In the genomic region with DNA sequence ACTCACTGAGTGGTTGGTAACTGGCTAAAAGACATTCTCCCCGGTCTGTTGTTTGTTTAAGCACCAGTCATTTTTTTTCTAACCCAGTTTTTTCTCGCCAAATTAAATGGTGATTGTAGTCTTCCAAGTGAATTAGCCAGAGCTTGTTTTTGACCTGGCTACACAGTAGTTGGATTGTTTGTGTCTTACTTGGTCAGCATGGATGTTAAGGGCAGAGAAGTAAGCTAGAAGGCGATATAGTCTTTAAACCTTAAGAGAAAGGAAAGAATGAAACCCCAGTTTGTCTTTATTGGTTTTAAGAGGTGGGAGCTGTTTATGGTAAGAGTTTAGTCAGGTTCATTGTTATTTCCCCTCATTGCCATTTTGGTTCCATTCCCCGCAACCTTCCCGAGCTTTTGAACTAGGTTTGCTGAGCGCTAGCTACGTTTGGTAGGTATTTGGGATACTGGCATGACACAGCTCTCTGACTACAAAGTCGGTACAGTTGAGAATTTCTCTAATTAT, we compare ENCODE assay signal across 2 cellular contexts.
TF ChIP-seq lines count a peak whose summit lies in the region.

No MANE protein-coding gene starts in this region.

TF ChIP-seq in GM23338, 12 proteins besides CTCF, POLR2A, EP300 and RAD21:
- TF ChIP-seq, protein P1, sequence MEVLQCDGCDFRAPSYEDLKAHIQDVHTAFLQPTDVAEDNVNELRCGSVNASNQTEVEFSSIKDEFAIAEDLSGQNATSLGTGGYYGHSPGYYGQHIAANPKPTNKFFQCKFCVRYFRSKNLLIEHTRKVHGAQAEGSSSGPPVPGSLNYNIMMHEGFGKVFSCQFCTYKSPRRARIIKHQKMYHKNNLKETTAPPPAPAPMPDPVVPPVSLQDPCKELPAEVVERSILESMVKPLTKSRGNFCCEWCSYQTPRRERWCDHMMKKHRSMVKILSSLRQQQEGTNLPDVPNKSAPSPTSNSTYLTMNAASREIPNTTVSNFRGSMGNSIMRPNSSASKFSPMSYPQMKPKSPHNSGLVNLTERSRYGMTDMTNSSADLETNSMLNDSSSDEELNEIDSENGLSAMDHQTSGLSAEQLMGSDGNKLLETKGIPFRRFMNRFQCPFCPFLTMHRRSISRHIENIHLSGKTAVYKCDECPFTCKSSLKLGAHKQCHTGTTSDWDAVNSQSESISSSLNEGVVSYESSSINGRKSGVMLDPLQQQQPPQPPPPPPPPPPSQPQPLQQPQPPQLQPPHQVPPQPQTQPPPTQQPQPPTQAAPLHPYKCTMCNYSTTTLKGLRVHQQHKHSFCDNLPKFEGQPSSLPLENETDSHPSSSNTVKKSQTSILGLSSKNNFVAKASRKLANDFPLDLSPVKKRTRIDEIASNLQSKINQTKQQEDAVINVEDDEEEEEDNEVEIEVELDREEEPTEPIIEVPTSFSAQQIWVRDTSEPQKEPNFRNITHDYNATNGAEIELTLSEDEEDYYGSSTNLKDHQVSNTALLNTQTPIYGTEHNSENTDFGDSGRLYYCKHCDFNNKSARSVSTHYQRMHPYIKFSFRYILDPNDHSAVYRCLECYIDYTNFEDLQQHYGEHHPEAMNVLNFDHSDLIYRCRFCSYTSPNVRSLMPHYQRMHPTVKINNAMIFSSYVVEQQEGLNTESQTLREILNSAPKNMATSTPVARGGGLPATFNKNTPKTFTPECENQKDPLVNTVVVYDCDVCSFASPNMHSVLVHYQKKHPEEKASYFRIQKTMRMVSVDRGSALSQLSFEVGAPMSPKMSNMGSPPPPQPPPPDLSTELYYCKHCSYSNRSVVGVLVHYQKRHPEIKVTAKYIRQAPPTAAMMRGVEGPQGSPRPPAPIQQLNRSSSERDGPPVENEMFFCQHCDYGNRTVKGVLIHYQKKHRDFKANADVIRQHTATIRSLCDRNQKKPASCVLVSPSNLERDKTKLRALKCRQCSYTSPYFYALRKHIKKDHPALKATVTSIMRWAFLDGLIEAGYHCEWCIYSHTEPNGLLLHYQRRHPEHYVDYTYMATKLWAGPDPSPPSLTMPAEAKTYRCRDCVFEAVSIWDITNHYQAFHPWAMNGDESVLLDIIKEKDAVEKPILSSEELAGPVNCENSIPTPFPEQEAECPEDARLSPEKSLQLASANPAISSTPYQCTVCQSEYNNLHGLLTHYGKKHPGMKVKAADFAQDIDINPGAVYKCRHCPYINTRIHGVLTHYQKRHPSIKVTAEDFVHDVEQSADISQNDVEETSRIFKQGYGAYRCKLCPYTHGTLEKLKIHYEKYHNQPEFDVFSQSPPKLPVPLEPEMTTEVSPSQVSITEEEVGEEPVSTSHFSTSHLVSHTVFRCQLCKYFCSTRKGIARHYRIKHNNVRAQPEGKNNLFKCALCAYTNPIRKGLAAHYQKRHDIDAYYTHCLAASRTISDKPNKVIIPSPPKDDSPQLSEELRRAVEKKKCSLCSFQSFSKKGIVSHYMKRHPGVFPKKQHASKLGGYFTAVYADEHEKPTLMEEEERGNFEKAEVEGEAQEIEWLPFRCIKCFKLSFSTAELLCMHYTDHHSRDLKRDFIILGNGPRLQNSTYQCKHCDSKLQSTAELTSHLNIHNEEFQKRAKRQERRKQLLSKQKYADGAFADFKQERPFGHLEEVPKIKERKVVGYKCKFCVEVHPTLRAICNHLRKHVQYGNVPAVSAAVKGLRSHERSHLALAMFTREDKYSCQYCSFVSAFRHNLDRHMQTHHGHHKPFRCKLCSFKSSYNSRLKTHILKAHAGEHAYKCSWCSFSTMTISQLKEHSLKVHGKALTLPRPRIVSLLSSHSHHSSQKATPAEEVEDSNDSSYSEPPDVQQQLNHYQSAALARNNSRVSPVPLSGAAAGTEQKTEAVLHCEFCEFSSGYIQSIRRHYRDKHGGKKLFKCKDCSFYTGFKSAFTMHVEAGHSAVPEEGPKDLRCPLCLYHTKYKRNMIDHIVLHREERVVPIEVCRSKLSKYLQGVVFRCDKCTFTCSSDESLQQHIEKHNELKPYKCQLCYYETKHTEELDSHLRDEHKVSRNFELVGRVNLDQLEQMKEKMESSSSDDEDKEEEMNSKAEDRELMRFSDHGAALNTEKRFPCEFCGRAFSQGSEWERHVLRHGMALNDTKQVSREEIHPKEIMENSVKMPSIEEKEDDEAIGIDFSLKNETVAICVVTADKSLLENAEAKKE (CRISPR knock-in tag; IDR thresholded peaks at IDR 0.05): no peak
- TF ChIP-seq ZNF114 (CRISPR knock-in tag; IDR thresholded peaks at IDR 0.05) (no peak), STAT1 (IDR thresholded peaks at IDR 0.05; ENCODE audit: unreplicated experiment) (no peak), CREB1 (CRISPR knock-in tag; IDR thresholded peaks at IDR 0.05; ENCODE audit: low read depth) (no peak), JUNB (IDR thresholded peaks at IDR 0.05; ENCODE audit: unreplicated experiment) (no peak), EZH2phosphoT487 (IDR thresholded peaks at IDR 0.05; ENCODE audit: unreplicated experiment) (no peak), EZH2 (IDR thresholded peaks at IDR 0.05; ENCODE audit: low read depth, unreplicated experiment) (no peak)
- TF ChIP-seq, protein P2, sequence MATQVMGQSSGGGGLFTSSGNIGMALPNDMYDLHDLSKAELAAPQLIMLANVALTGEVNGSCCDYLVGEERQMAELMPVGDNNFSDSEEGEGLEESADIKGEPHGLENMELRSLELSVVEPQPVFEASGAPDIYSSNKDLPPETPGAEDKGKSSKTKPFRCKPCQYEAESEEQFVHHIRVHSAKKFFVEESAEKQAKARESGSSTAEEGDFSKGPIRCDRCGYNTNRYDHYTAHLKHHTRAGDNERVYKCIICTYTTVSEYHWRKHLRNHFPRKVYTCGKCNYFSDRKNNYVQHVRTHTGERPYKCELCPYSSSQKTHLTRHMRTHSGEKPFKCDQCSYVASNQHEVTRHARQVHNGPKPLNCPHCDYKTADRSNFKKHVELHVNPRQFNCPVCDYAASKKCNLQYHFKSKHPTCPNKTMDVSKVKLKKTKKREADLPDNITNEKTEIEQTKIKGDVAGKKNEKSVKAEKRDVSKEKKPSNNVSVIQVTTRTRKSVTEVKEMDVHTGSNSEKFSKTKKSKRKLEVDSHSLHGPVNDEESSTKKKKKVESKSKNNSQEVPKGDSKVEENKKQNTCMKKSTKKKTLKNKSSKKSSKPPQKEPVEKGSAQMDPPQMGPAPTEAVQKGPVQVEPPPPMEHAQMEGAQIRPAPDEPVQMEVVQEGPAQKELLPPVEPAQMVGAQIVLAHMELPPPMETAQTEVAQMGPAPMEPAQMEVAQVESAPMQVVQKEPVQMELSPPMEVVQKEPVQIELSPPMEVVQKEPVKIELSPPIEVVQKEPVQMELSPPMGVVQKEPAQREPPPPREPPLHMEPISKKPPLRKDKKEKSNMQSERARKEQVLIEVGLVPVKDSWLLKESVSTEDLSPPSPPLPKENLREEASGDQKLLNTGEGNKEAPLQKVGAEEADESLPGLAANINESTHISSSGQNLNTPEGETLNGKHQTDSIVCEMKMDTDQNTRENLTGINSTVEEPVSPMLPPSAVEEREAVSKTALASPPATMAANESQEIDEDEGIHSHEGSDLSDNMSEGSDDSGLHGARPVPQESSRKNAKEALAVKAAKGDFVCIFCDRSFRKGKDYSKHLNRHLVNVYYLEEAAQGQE (IDR thresholded peaks at IDR 0.05; ENCODE audit: unreplicated experiment): no peak
- TF ChIP-seq, protein P3, sequence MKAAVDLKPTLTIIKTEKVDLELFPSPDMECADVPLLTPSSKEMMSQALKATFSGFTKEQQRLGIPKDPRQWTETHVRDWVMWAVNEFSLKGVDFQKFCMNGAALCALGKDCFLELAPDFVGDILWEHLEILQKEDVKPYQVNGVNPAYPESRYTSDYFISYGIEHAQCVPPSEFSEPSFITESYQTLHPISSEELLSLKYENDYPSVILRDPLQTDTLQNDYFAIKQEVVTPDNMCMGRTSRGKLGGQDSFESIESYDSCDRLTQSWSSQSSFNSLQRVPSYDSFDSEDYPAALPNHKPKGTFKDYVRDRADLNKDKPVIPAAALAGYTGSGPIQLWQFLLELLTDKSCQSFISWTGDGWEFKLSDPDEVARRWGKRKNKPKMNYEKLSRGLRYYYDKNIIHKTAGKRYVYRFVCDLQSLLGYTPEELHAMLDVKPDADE (IDR thresholded peaks at IDR 0.05): no peak

TF ChIP-seq in SK-N-SH treated with all-trans-retinoic acid at 6 μM for 48 hours, 23 proteins besides CTCF, POLR2A, EP300 and RAD21 (continued from another document):
- TF ChIP-seq, protein P4, sequence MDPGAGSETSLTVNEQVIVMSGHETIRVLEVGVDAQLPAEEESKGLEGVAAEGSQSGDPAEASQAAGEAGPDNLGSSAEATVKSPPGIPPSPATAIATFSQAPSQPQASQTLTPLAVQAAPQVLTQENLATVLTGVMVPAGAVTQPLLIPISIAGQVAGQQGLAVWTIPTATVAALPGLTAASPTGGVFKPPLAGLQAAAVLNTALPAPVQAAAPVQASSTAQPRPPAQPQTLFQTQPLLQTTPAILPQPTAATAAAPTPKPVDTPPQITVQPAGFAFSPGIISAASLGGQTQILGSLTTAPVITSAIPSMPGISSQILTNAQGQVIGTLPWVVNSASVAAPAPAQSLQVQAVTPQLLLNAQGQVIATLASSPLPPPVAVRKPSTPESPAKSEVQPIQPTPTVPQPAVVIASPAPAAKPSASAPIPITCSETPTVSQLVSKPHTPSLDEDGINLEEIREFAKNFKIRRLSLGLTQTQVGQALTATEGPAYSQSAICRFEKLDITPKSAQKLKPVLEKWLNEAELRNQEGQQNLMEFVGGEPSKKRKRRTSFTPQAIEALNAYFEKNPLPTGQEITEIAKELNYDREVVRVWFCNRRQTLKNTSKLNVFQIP (CRISPR knock-in tag; IDR thresholded peaks at IDR 0.05; ENCODE audit: borderline replicate concordance, low read depth): no peak
